Comparison of ENCODE assay signal across 19 cellular contexts in genomic region chr19:5156231-5156986, GRCh38.
A peak's percentile ranks its signal among the peaks of the same experiment; 100 is the strongest.
DNase-seq lines count a peak whose midpoint lies in the region; ATAC-seq, FAIRE-seq and TF ChIP-seq lines count a peak whose summit lies in the region.
"Had no signal": no experiment of that assay in that cellular context is flagged by ENCODE, and none has a peak within 500 bp of the region (broad histone marks: within the 10 kb centered on the region; RNA-seq: fewer than 3 reads in every experiment).

No MANE protein-coding gene starts in this region.

- POLR2A ChIA-PET in GM12878 (lab: Charles Lee) = no interaction called here

- H3K36me3 Mint-ChIP-seq in mesothelial cell of epicardium = no peaks in the 10 kb centered on the region
- peaks cover 0 to 5% of the 10 kb centered on the region in 2 donors for H3K36me3 Mint-ChIP-seq in CD14-positive monocyte

- no peak for FAIRE-seq in GM12878 (lab: Jason Lieb, UNC)
- FAIRE-seq: A204.1, islet of Langerhans had no signal

- no TSS peak for BruUV-seq in GM12878 (replicated peaks; lab: Mats Ljungman, UMichigan)

- RAD21 ChIA-PET in GM12878 (lab: Charles Lee; ENCODE audit: unreplicated experiment) = no interaction called here

- H4K20me1 ChIP-seq in GM12878 (ENCODE audit: control insufficient read depth, insufficient read depth) = no peaks in the 10 kb centered on the region

- TF ChIP-seq CTCF in left ventricle myocardium inferior (IDR thresholded peaks at IDR 0.05; ENCODE audit: borderline replicate concordance) (no peak), GM12878 (IDR thresholded peaks at IDR 0.05 in 2 of 3, conservative IDR thresholded peaks at IDR 0.05 in 1 of 3; ENCODE audit: control insufficient read depth in 2 of 3, extremely low read depth in 1 of 3, insufficient read depth in 1 of 3, low read depth in 3 of 3, low read length in 3 of 3) (no peak), mesothelial cell of epicardium (IDR thresholded peaks at IDR 0.05; ENCODE audit: unreplicated experiment) (no peak), upper lobe of right lung (IDR thresholded peaks at IDR 0.05) (no peak), CD14-positive monocyte (IDR thresholded peaks at IDR 0.05) (no peak)

- H3K9ac ChIP-seq in GM12878 (ENCODE audit: control insufficient read depth, insufficient read depth, low read length) = no peak overlapping the region

- peaks cover 11% of the 10 kb centered on the region for H3K36me3 ChIP-seq in left ventricle myocardium inferior
- no peaks in the 10 kb centered on the region for H3K36me3 ChIP-seq in GM12878 (ENCODE audit: control insufficient read depth in 2 of 2, insufficient read depth in 2 of 2, low read length in 1 of 2)
- H3K36me3 ChIP-seq in upper lobe of right lung = peaks cover 6% of the 10 kb centered on the region

- SMC1A ChIA-PET in GM12878 (lab: Charles Lee; ENCODE audit: uncharacterized antibody, unreplicated experiment) = no interaction called here

- WGBS in GM12878 (ENCODE audit: insufficient coverage, insufficient replicate concordance, low lambda C conversion rate, missing lambda C conversion rate) = 87% methylated on average over 21 of the region's 23 CpGs

- H3K4me2 ChIP-seq in GM12878 (ENCODE audit: control insufficient read depth, insufficient read depth) = no peak overlapping the region

- H3K27ac ChIP-seq in left ventricle myocardium inferior (replicated peaks) (no peak overlapping the region), GM12878 (ENCODE audit: control insufficient read depth, insufficient read depth) (no peak overlapping the region), upper lobe of right lung (no peak overlapping the region)
- H3K27ac ChIP-seq: thyroid gland had no signal

- H2AFZ ChIP-seq in GM12878 (ENCODE audit: control insufficient read depth, low read depth, low read length) = no peak overlapping the region

- CTCF ChIA-PET in GM12878 (lab: Yijun Ruan, JAX) = interaction anchor here (0.7 to 1.0 kb wide), 2 partner anchors 25 to 108 kb away, joined by 3 read pairs; no protein-coding TSS in a partner anchor

- H3K4me1 Mint-ChIP-seq in mesothelial cell of epicardium = peaks cover 8% of the 10 kb centered on the region
- no peaks in the 10 kb centered on the region for H3K4me1 Mint-ChIP-seq in CD14-positive monocyte

- H3K27me3 ChIP-seq in left ventricle myocardium inferior (ENCODE audit: low read depth) (no peaks in the 10 kb centered on the region), GM12878 (replicated peaks in 1 of 2; ENCODE audit: control insufficient read depth in 2 of 2, insufficient read depth in 2 of 2, low read length in 1 of 2) (no peaks in the 10 kb centered on the region), upper lobe of right lung (no peaks in the 10 kb centered on the region)
- H3K27me3 ChIP-seq: thyroid gland had no signal

- H3K27me3 Mint-ChIP-seq in mesothelial cell of epicardium (ENCODE audit: low read depth) (no peaks in the 10 kb centered on the region), CD14-positive monocyte (ENCODE audit: low read depth in 3 of 3) (peaks cover 0 to 9% (median 8%) of the 10 kb centered on the region in 3 donors)
- H3K27me3 Mint-ChIP-seq: memory B cell; stimulated activated memory B cell treated with anti-CD40 and anti-IgM and Interleukin-4, amounts not matched to agents 10 μg/mL and 1 μg/mL and 100 μg/mL, for 72 hours had no signal

- H3K27ac Mint-ChIP-seq in mesothelial cell of epicardium (peak overlapping the region; percentile 65), CD14-positive monocyte (peak overlapping the region in 1 of 7 donors; percentile 7)
- H3K27ac Mint-ChIP-seq: memory B cell; stimulated activated memory B cell treated with anti-CD40 and anti-IgM and Interleukin-4, amounts not matched to agents 10 μg/mL and 1 μg/mL and 100 μg/mL, for 72 hours had no signal

- no peak for TF ChIP-seq RAD21 in GM12878 (IDR thresholded peaks at IDR 0.05; ENCODE audit: insufficient read depth, low read depth, low read length)

- H3K4me1 ChIP-seq in left ventricle myocardium inferior = no peaks in the 10 kb centered on the region
- no peaks in the 10 kb centered on the region for H3K4me1 ChIP-seq in GM12878 (ENCODE audit: control insufficient read depth, insufficient read depth, low read length)
- H3K4me1 ChIP-seq in upper lobe of right lung = no peaks in the 10 kb centered on the region
- H3K4me1 ChIP-seq: thyroid gland had no signal

- TF ChIP-seq POLR2A in GM12878 (IDR thresholded peaks at IDR 0.05; ENCODE audit: low read depth, low read length) = 0 out of 2 replicates have a peak, but pooled peaks have one; percentile 19

- H3K4me3 ChIP-seq in left ventricle myocardium inferior = no peak overlapping the region
- no peak overlapping the region for H3K4me3 ChIP-seq in GM12878
- no peak overlapping the region for H3K4me3 ChIP-seq in upper lobe of right lung
- H3K4me3 ChIP-seq: thyroid gland had no signal

- intact Hi-C loops in Right ventricle myocardium superior (cut with DNase I) (no loop called here), left ventricle myocardium inferior (cut with micrococcal nuclease) (no loop called here), GM12878 (cut with micrococcal nuclease; ENCODE audit: unreplicated experiment) (no loop called here), upper lobe of right lung (cut with DNase I) (no loop called here), CD14-positive monocyte (cut with micrococcal nuclease) (no loop called here)

- no peaks in the 10 kb centered on the region for H3K79me2 ChIP-seq in GM12878 (ENCODE audit: control insufficient read depth, insufficient read depth, low read length)

- H3K4me3 Mint-ChIP-seq in mesothelial cell of epicardium (no peak overlapping the region), CD14-positive monocyte (no peak overlapping the region)
- H3K4me3 Mint-ChIP-seq: memory B cell; stimulated activated memory B cell treated with anti-CD40 and anti-IgM and Interleukin-4, amounts not matched to agents 10 μg/mL and 1 μg/mL and 100 μg/mL, for 72 hours had no signal

- peaks cover 20% of the 10 kb centered on the region for H3K9me3 ChIP-seq in left ventricle myocardium inferior (replicated peaks)
- no peaks in the 10 kb centered on the region; the same call in 2 of the 3 replicates for H3K9me3 ChIP-seq in GM12878 (replicated peaks; ENCODE audit: control insufficient read depth, insufficient read depth, low read length)
- peaks cover 8% of the 10 kb centered on the region for H3K9me3 ChIP-seq in upper lobe of right lung
- H3K9me3 ChIP-seq: thyroid gland had no signal

- H3K9me3 Mint-ChIP-seq in mesothelial cell of epicardium = peaks cover 9% of the 10 kb centered on the region
- peaks cover 9 to 28% (median 21%) of the 10 kb centered on the region in 7 donors for H3K9me3 Mint-ChIP-seq in CD14-positive monocyte
- H3K9me3 Mint-ChIP-seq: memory B cell had no signal

- ATAC-seq in Right ventricle myocardium superior (ENCODE audit: poor library complexity) (no peak), GM12878 (no peak), upper lobe of right lung (no peak)
- ATAC-seq: stimulated activated memory B cell treated with anti-CD40 and anti-IgM and Interleukin-4, amounts not matched to agents 10 μg/mL and 1 μg/mL and 100 μg/mL, for 72 hours had no signal

- TF ChIP-seq EP300 in GM12878 (IDR thresholded peaks at IDR 0.05; ENCODE audit: borderline replicate concordance in 1 of 2, control insufficient read depth in 1 of 2, low read depth in 2 of 2, low read length in 2 of 2) = no peak

- peak; percentile 32 for DNase-seq in Right ventricle myocardium superior
- DNase-seq in left ventricle myocardium inferior = no peak
- DNase-seq in GM12878 (ENCODE audit: low read depth, low spot score) = no peak
- DNase-seq in mesothelial cell of epicardium (ENCODE audit: low spot score in 2 of 2, unreplicated experiment in 2 of 2) = no peak
- peak; percentile 54 for DNase-seq in upper lobe of right lung
- DNase-seq in CD14-positive monocyte (ENCODE audit: low spot score) = no peak
- no peak for DNase-seq in DMS53 treated with DMSO at 0.1 percent for 48 hours (lab: John Stamatoyannopoulos, UW; ENCODE audit: unreplicated experiment)
- DNase-seq in SIG-M5 treated with dmso at 0.1 percent for 504 hours (lab: John Stamatoyannopoulos, UW; ENCODE audit: unreplicated experiment) = no peak
- DNase-seq: activated effector memory CD4-positive, alpha-beta T cell treated with anti-CD3 and anti-CD28 coated beads, Interleukin-2, amount 50 U/mL, for 16 hours; DMS79; NCI-H187; NCI-H446 treated with DMSO at 0.1 percent for 48 hours; SHP77; stimulated activated CD4-positive, alpha-beta T cell treated with anti-CD3 and anti-CD28 coated beads, Interleukin-15, amount 100 ng/mL, for 24 hours; thyroid gland had no signal

- in situ Hi-C loops in GM12878 (cut with MboI) = no loop called here

TF ChIP-seq in GM12878, 131 proteins besides CTCF, POLR2A, EP300 and RAD21 (continues in another document):
- TF ChIP-seq ETV6 (conservative IDR thresholded peaks at IDR 0.05 in 1 of 2, IDR thresholded peaks at IDR 0.05 in 1 of 2; ENCODE audit: borderline replicate concordance in 1 of 2, low read depth in 1 of 2) = no peak
- no peak for TF ChIP-seq PRDM15 (CRISPR knock-in tag; IDR thresholded peaks at IDR 0.05)
- no peak for TF ChIP-seq EZH2 (IDR thresholded peaks at IDR 0.05; ENCODE audit: borderline replicate concordance, control insufficient read depth, low read depth, low read length)
- no peak for TF ChIP-seq HDAC2 (IDR thresholded peaks at IDR 0.05)
- no peak for TF ChIP-seq SMAD1 (IDR thresholded peaks at IDR 0.05; ENCODE audit: low read depth, partially characterized antibody)

Comparison
In these comparisons a context has a peak if more than half of its experiments do, and no peak if none do; other contexts are left out.
1. DNase-seq: peak in Right ventricle myocardium superior (single experiment) and upper lobe of right lung (single experiment); none in left ventricle myocardium inferior (single experiment), GM12878 (single experiment), mesothelial cell of epicardium (0 of 2), CD14-positive monocyte (single experiment), DMS53 treated with DMSO at 0.1 percent for 48 hours (single experiment) and SIG-M5 treated with dmso at 0.1 percent for 504 hours (single experiment).